21 cellular contexts compared by ENCODE assay signal in the genomic region with DNA sequence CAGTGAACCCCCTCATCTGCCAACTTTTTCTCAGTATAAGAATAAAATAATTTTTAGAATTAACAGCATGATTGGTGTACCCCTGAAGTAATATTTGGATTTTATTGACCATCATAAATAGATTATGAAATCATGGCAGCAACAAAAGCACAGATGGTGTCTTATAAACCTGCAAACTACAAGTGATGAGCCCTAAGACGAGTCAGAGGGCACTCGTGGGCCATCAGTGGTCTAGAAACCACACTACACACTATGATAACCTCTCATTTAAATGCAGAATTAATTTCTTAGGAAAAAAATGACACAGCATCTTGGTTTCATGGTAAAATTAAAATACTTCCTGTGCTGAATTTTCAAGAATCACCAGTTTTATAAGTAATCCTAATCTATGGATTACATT.
"Had no signal": no experiment of that assay in that cellular context is flagged by ENCODE, and none has a peak within 500 bp of the region (broad histone marks: within the 10 kb centered on the region; RNA-seq: fewer than 3 reads in every experiment).

No MANE protein-coding gene starts in this region.

- H3K9me3 ChIP-seq: gastrocnemius medialis, ovary, thyroid gland, uterus had no signal

- H3K27ac ChIP-seq: coronary artery, gastrocnemius medialis, heart right ventricle, ovary, suprapubic skin, thyroid gland, upper lobe of left lung, uterus had no signal

- H3K4me3 ChIP-seq: coronary artery, gastrocnemius medialis, heart right ventricle, ovary, suprapubic skin, thyroid gland, upper lobe of left lung, uterus had no signal

- H3K4me1 ChIP-seq: gastrocnemius medialis, heart right ventricle, suprapubic skin, thyroid gland, upper lobe of left lung, uterus had no signal

- ATAC-seq: gastrocnemius medialis; heart right ventricle; left lobe of liver; naive thymus-derived CD8-positive, alpha-beta T cell; right cardiac atrium; stimulated activated effector memory CD8-positive, alpha-beta T cell treated with anti-CD3 and anti-CD28 coated beads, Interleukin-12 subunit alpha, Interleukin-12 subunit beta, amount 100 ng/mL, for 72 hours; stimulated activated naive CD8-positive, alpha-beta T cell treated with anti-CD3 and anti-CD28 coated beads, Interleukin-15, Interleukin-2, amounts not matched to agents 100 U/mL and 50 U/mL, for 24 hours had no signal

- H3K27me3 ChIP-seq: gastrocnemius medialis, heart right ventricle, ovary, suprapubic skin, thyroid gland, upper lobe of left lung, uterus had no signal

- FAIRE-seq: endothelial cell of umbilical vein had no signal

- H3K36me3 ChIP-seq: gastrocnemius medialis, heart right ventricle, ovary, suprapubic skin, thyroid gland, upper lobe of left lung, uterus had no signal

- DNase-seq: effector CD4-positive, alpha-beta T cell; endodermal cell; erythroblast; gastrocnemius medialis; heart right ventricle; islet precursor cell; mammary epithelial cell; naive thymus-derived CD8-positive, alpha-beta T cell; ovary; right cardiac atrium; stimulated activated CD4-positive, alpha-beta T cell treated with anti-CD3 and anti-CD28 coated beads, Interleukin-4, amount 100 ng/mL, for 1 hour; stimulated activated CD8-positive, alpha-beta memory T cell treated with anti-CD3 and anti-CD28 coated beads, Interleukin-4, amount 100 ng/mL, for 48 hours; stimulated activated naive CD8-positive, alpha-beta T cell treated with anti-CD3 and anti-CD28 coated beads, Interleukin-15, Interleukin-2, amounts not matched to agents 100 U/mL and 50 U/mL, for 24 hours; thyroid gland; upper lobe of left lung; uterus had no signal
